6 cellular contexts compared by ENCODE assay signal in genomic region chr16:66631558-66631957, GRCh38. TPM values are rescaled to one million over a fixed set of nuclear protein-coding genes. Genes with fewer than 3 reads are reported as not detected.
"Had no signal": no experiment of that assay in that cellular context is flagged by ENCODE, and none has a peak within 500 bp of the region (broad histone marks: within the 10 kb centered on the region; RNA-seq: fewer than 3 reads in every experiment).

No MANE protein-coding gene starts in this region.

RNA-seq across cellular contexts. Expression of gene CMTM2, which starts 52.3 kb away (rescaled TPM):
- total RNA-seq: GM23248, GM23338, H1, H4, H9, HFFc6 had no signal
- polyA plus RNA-seq: GM23248, GM23338, H1 had no signal
